27 cellular contexts compared by ENCODE assay signal in genomic region chr5:93158841-93159240, GRCh38.
A peak's percentile ranks its signal among the peaks of the same experiment; 100 is the strongest.
DNase-seq lines count a peak whose midpoint lies in the region; FAIRE-seq and TF ChIP-seq lines count a peak whose summit lies in the region.
"Had no signal": no experiment of that assay in that cellular context is flagged by ENCODE, and none has a peak within 500 bp of the region (broad histone marks: within the 10 kb centered on the region; RNA-seq: fewer than 3 reads in every experiment).

No MANE protein-coding gene starts in this region.

- H3K4ac ChIP-seq in mesendoderm (ENCODE audit: low read depth, low read length), result no peak overlapping the region

- in situ Hi-C loops in G401 (cut with HindIII; ENCODE audit: low sequenced_read_pairs), result no loop called here

- no peak overlapping the region for H2BK5ac ChIP-seq in mesendoderm (ENCODE audit: low read length)

- H3K18ac ChIP-seq in mesendoderm (ENCODE audit: low read length), result no peak overlapping the region

- dilution Hi-C loops in keratinocyte (cut with MboI; ENCODE audit: extremely low pct_ligation_motif_present, low sequenced_read_pairs), result no loop called here

- no peak for TF ChIP-seq POLR2A in ovary (IDR thresholded peaks at IDR 0.05)
- no peak for TF ChIP-seq POLR2A in H54 (IDR thresholded peaks at IDR 0.05; ENCODE audit: low read depth, low read length)

- H3K36me3 ChIP-seq in astrocyte (ENCODE audit: insufficient read depth, low read length), result no peaks in the 10 kb centered on the region
- no peaks in the 10 kb centered on the region for H3K36me3 ChIP-seq in keratinocyte (ENCODE audit: control insufficient read depth in 2 of 2, extremely low read depth in 1 of 2, insufficient read depth in 2 of 2, low read length in 2 of 2)
- H3K36me3 ChIP-seq in mesendoderm (ENCODE audit: control insufficient read depth, insufficient read depth, low read length), result no peaks in the 10 kb centered on the region
- no peaks in the 10 kb centered on the region for H3K36me3 ChIP-seq in ovary
- H3K36me3 ChIP-seq: BLaER1 treated with 17β-estradiol and CSF1 and Interleukin-3, amounts not matched to agents 10 nM and 100 nM; left ventricle myocardium inferior; SJSA1; tibial artery had no signal

- H3K27me3 ChIP-seq in astrocyte (ENCODE audit: insufficient read depth, low read length), result no peaks in the 10 kb centered on the region
- no peaks in the 10 kb centered on the region for H3K27me3 ChIP-seq in keratinocyte (ENCODE audit: control insufficient read depth, extremely low read depth, insufficient read depth, low read length)
- no peaks in the 10 kb centered on the region for H3K27me3 ChIP-seq in mesendoderm (ENCODE audit: insufficient read depth, low read length, poor library complexity)
- no peaks in the 10 kb centered on the region for H3K27me3 ChIP-seq in ovary
- H3K27me3 ChIP-seq: BLaER1 treated with 17β-estradiol and CSF1 and Interleukin-3, amounts not matched to agents 10 nM and 100 nM; SJSA1; tibial artery had no signal

- H3K27ac ChIP-seq in astrocyte (ENCODE audit: low read depth, low read length) (no peak overlapping the region), keratinocyte (ENCODE audit: control insufficient read depth, insufficient read depth, low read length) (no peak overlapping the region), mesendoderm (ENCODE audit: low read depth, low read length) (no peak overlapping the region), ovary (no peak overlapping the region)
- H3K27ac ChIP-seq: BLaER1 treated with 17β-estradiol and CSF1 and Interleukin-3, amounts not matched to agents 10 nM and 100 nM; left ventricle myocardium inferior; SJSA1; tibial artery had no signal

- H3K79me1 ChIP-seq in mesendoderm (ENCODE audit: low read length), result no peaks in the 10 kb centered on the region

- no peak overlapping the region for H3K4me3 Mint-ChIP-seq in astrocyte (ENCODE audit: unreplicated experiment)
- H3K4me3 Mint-ChIP-seq: activated CD4-positive, alpha-beta memory T cell treated with anti-CD3 and anti-CD28 coated beads, Interleukin-2, amount 10 ng/mL, durations not matched to agents 7 days and 5 days; activated T-helper 17 cell treated with anti-CD3 and anti-CD28 coated beads, Interleukin-2, amount 50 U/mL, for 72 hours; natural killer cell had no signal

- H2BK120ac ChIP-seq in mesendoderm (ENCODE audit: low read depth, low read length), result no peak overlapping the region

- no CpG with 5 or more reads among the region's 3 CpGs for WGBS in mesendoderm (ENCODE audit: extremely low coverage, insufficient coverage, low lambda C conversion rate)
- WGBS in ovary, 3 donors, result 89 to 100% (median 92%) methylated on average over 3 of the region's 3 CpGs

- peak overlapping the region; percentile 35 for H2AFZ ChIP-seq in astrocyte (ENCODE audit: low read depth, low read length)
- peak overlapping the region; percentile 45 for H2AFZ ChIP-seq in keratinocyte (ENCODE audit: control insufficient read depth, low read length)

- H3K56ac ChIP-seq in mesendoderm (ENCODE audit: low read length), result no peak overlapping the region

- H2AK5ac ChIP-seq in mesendoderm (ENCODE audit: low read length), result no peak overlapping the region

- TF ChIP-seq EP300 in ovary (IDR thresholded peaks at IDR 0.05), result no peak

- no peak overlapping the region for H4K5ac ChIP-seq in mesendoderm (ENCODE audit: low read length)

- no peak overlapping the region for H4K8ac ChIP-seq in mesendoderm (ENCODE audit: low read depth, low read length)

- no peaks in the 10 kb centered on the region for H3K9me1 ChIP-seq in keratinocyte (ENCODE audit: control insufficient read depth, extremely low read depth, insufficient read depth, low read length)

- no peak overlapping the region for H3K23ac ChIP-seq in mesendoderm (ENCODE audit: low read length)

- no peaks in the 10 kb centered on the region for H3K9me3 Mint-ChIP-seq in astrocyte (ENCODE audit: unreplicated experiment)
- H3K9me3 Mint-ChIP-seq: activated CD4-positive, alpha-beta memory T cell treated with anti-CD3 and anti-CD28 coated beads, Interleukin-2, amount 10 ng/mL, durations not matched to agents 7 days and 5 days; activated naive CD4-positive, alpha-beta T cell treated with anti-CD3 and anti-CD28 coated beads, Interleukin-2, amount 50 U/mL, for 72 hours; activated T-helper 17 cell treated with anti-CD3 and anti-CD28 coated beads, Interleukin-2, amount 50 U/mL, for 72 hours had no signal

- no peaks in the 10 kb centered on the region for H3K27me3 Mint-ChIP-seq in astrocyte (ENCODE audit: low read depth, unreplicated experiment)
- H3K27me3 Mint-ChIP-seq: activated CD4-positive, alpha-beta memory T cell treated with anti-CD3 and anti-CD28 coated beads, Interleukin-2, amount 10 ng/mL, durations not matched to agents 7 days and 5 days; activated T-helper 17 cell treated with anti-CD3 and anti-CD28 coated beads, Interleukin-2, amount 50 U/mL, for 72 hours had no signal

- peaks cover 35% of the 10 kb centered on the region for H3K4me1 Mint-ChIP-seq in astrocyte (ENCODE audit: low read depth, unreplicated experiment)
- H3K4me1 Mint-ChIP-seq: activated CD4-positive, alpha-beta memory T cell treated with anti-CD3 and anti-CD28 coated beads, Interleukin-2, amount 10 ng/mL, durations not matched to agents 7 days and 5 days; activated T-helper 17 cell treated with anti-CD3 and anti-CD28 coated beads, Interleukin-2, amount 50 U/mL, for 72 hours; natural killer cell had no signal

- no peak overlapping the region for H3K4me2 ChIP-seq in astrocyte (ENCODE audit: low read length)
- no peak overlapping the region for H3K4me2 ChIP-seq in keratinocyte (ENCODE audit: control insufficient read depth, extremely low read depth, insufficient read depth, low read depth, low read length)
- H3K4me2 ChIP-seq in mesendoderm (ENCODE audit: low read length), result no peak overlapping the region
- H3K4me2 ChIP-seq: BLaER1 treated with 17β-estradiol and CSF1 and Interleukin-3, amounts not matched to agents 10 nM and 100 nM had no signal

- FAIRE-seq in astrocyte (lab: Jason Lieb, UNC) (no peak), keratinocyte (lab: Jason Lieb, UNC) (peak; percentile 62), H54 (lab: Jason Lieb, UNC) (no peak)
- FAIRE-seq: H1, K562, RCC 7860 had no signal

- TF ChIP-seq CTCF in AG10803 (conservative IDR thresholded peaks at IDR 0.05; ENCODE audit: low read length), result no peak
- TF ChIP-seq CTCF in astrocyte (IDR thresholded peaks at IDR 0.05; ENCODE audit: insufficient read depth, low read depth, low read length), result no peak
- TF ChIP-seq CTCF in keratinocyte (optimal IDR thresholded peaks at IDR 0.05 in 1 of 3, IDR thresholded peaks at IDR 0.05 in 1 of 3, conservative IDR thresholded peaks at IDR 0.05 in 1 of 3; ENCODE audit: extremely low read depth in 1 of 3, insufficient read depth in 2 of 3, low read length in 3 of 3), result no peak
- no peak for TF ChIP-seq CTCF in ovary (IDR thresholded peaks at IDR 0.05)

- H3K9ac ChIP-seq in astrocyte (ENCODE audit: low read length) (no peak overlapping the region), keratinocyte (ENCODE audit: control insufficient read depth, extremely low read depth, insufficient read depth, low read length) (no peak overlapping the region), mesendoderm (ENCODE audit: low read length) (no peak overlapping the region)
- H3K9ac ChIP-seq: BLaER1 treated with 17β-estradiol and CSF1 and Interleukin-3, amounts not matched to agents 10 nM and 100 nM had no signal

- H3K79me2 ChIP-seq in astrocyte (ENCODE audit: insufficient read depth, low read length) (no peaks in the 10 kb centered on the region), keratinocyte (ENCODE audit: control insufficient read depth, insufficient read depth, low read length) (no peaks in the 10 kb centered on the region), mesendoderm (ENCODE audit: control insufficient read depth, insufficient read depth, low read length) (no peaks in the 10 kb centered on the region)

- H4K20me1 ChIP-seq in astrocyte (ENCODE audit: insufficient read depth, low read length), result no peaks in the 10 kb centered on the region
- H4K20me1 ChIP-seq in keratinocyte (ENCODE audit: control insufficient read depth, extremely low read depth, insufficient read depth, low read length), result no peaks in the 10 kb centered on the region
- H4K20me1 ChIP-seq: BLaER1 treated with 17β-estradiol and CSF1 and Interleukin-3, amounts not matched to agents 10 nM and 100 nM had no signal

- intact Hi-C loops in ovary (cut with DNase I), result no loop called here

- peak overlapping the region; percentile 82 for H3K27ac Mint-ChIP-seq in astrocyte (ENCODE audit: unreplicated experiment)
- H3K27ac Mint-ChIP-seq: activated CD4-positive, alpha-beta memory T cell treated with anti-CD3 and anti-CD28 coated beads, Interleukin-2, amount 10 ng/mL, durations not matched to agents 7 days and 5 days; activated naive CD4-positive, alpha-beta T cell treated with anti-CD3 and anti-CD28 coated beads, Interleukin-2, amount 50 U/mL, for 72 hours; activated T-helper 17 cell treated with anti-CD3 and anti-CD28 coated beads, Interleukin-2, amount 50 U/mL, for 72 hours; natural killer cell had no signal

- H2BK15ac ChIP-seq in mesendoderm (replicated peaks; ENCODE audit: low read depth), result no peak overlapping the region

- H3K9me3 ChIP-seq in astrocyte (ENCODE audit: insufficient read depth, low read depth, low read length), result no peaks in the 10 kb centered on the region
- H3K9me3 ChIP-seq in keratinocyte (ENCODE audit: control insufficient read depth, low read depth, low read length), result no peaks in the 10 kb centered on the region
- H3K9me3 ChIP-seq in ovary, result no peaks in the 10 kb centered on the region
- H3K9me3 ChIP-seq: BLaER1 treated with 17β-estradiol and CSF1 and Interleukin-3, amounts not matched to agents 10 nM and 100 nM; left ventricle myocardium inferior; SJSA1; tibial artery had no signal

- H3K4me3 ChIP-seq in AG10803 (ENCODE audit: low read length), result no peak overlapping the region
- H3K4me3 ChIP-seq in astrocyte (ENCODE audit: insufficient read depth, low read depth, low read length), result no peak overlapping the region
- H3K4me3 ChIP-seq in keratinocyte (ENCODE audit: control insufficient read depth in 2 of 3, extremely low read depth in 1 of 3, insufficient read depth in 2 of 3, low read depth in 1 of 3, low read length in 3 of 3), result no peak overlapping the region
- no peak overlapping the region for H3K4me3 ChIP-seq in mesendoderm (ENCODE audit: low read length)
- no peak overlapping the region for H3K4me3 ChIP-seq in ovary
- H3K4me3 ChIP-seq: BLaER1 treated with 17β-estradiol and CSF1 and Interleukin-3, amounts not matched to agents 10 nM and 100 nM; K562; left ventricle myocardium inferior; SJSA1; tibial artery had no signal

- H3K4me1 ChIP-seq in astrocyte (ENCODE audit: insufficient read depth, low read length) (peaks cover 28% of the 10 kb centered on the region), keratinocyte (ENCODE audit: control insufficient read depth, extremely low read depth, insufficient read depth, low read length) (peaks cover 20% of the 10 kb centered on the region), mesendoderm (ENCODE audit: control insufficient read depth, low read depth, low read length) (peaks cover 2% of the 10 kb centered on the region), ovary (ENCODE audit: insufficient read depth) (peaks cover 3% of the 10 kb centered on the region)

- DNase-seq in AG10803 (ENCODE audit: low read depth) (peak; percentile 78), GM04504 (ENCODE audit: low read depth) (peak; percentile 36), astrocyte (ENCODE audit: low read depth) (peak; percentile 51), keratinocyte (ENCODE audit: low read depth, low spot score) (no peak), mesendoderm (no peak), ovary (no peak), G401 (ENCODE audit: low spot score) (no peak), H54 (ENCODE audit: insufficient read length, low spot score) (no peak)
- DNase-seq: activated CD4-positive, alpha-beta memory T cell treated with anti-CD3 and anti-CD28 coated beads, Interleukin-2, amount 10 ng/mL, durations not matched to agents 7 days and 5 days; activated CD8-positive, alpha-beta memory T cell treated with anti-CD3 and anti-CD28 coated beads, Interleukin-2, amount 50 U/mL, for 48 hours; caudate nucleus; COR-L47; hypothalamus; left ventricle myocardium inferior; midbrain; natural killer cell; NCI-H1417 treated with DMSO at 0.1 percent for 48 hours; NCI-H345; stimulated activated CD4-positive, alpha-beta T cell treated with anti-CD3 and anti-CD28 coated beads, Interleukin-2, amount 100 ng/mL, for 24 hours had no signal

- H3K36me3 Mint-ChIP-seq in astrocyte (ENCODE audit: low read depth, unreplicated experiment), result no peaks in the 10 kb centered on the region
- H3K36me3 Mint-ChIP-seq: activated naive CD4-positive, alpha-beta T cell treated with anti-CD3 and anti-CD28 coated beads, Interleukin-2, amount 50 U/mL, for 72 hours; natural killer cell had no signal

Comparison
In these comparisons a context has a peak if more than half of its experiments do, and no peak if none do; other contexts are left out.
1. DNase-seq: peak in AG10803 (single experiment), GM04504 (single experiment) and astrocyte (single experiment); none in keratinocyte (single experiment), mesendoderm (single experiment), ovary (0 of 5), G401 (single experiment) and H54 (single experiment).